8 cellular contexts compared by ENCODE assay signal in genomic region chr19:4597975-4598671, GRCh38. TPM values are rescaled to one million over a fixed set of nuclear protein-coding genes. Genes with fewer than 3 reads are reported as not detected.
DNase-seq lines count a peak whose midpoint lies in the region; ATAC-seq, FAIRE-seq and TF ChIP-seq lines count a peak whose summit lies in the region.

No MANE protein-coding gene starts in this region.

- peak overlapping the region; percentile 38 to 80; a peak in 4 of 6 replicates for H3K27ac ChIP-seq in A549
- no peak overlapping the region for H3K27ac ChIP-seq in H9 (ENCODE audit: insufficient read length, low read depth, low read length)
- H3K27ac ChIP-seq in thoracic aorta: no peak overlapping the region

- POLR2A ChIA-PET in A549 (lab: Yijun Ruan, JAX): no interaction called here

- H2BK20ac ChIP-seq in H9 (ENCODE audit: low read depth, low read length, poor library complexity, severe bottlenecking): no peak overlapping the region

- no peak overlapping the region; the same call in 1 of the 2 replicates for H3K14ac ChIP-seq in H9 (ENCODE audit: insufficient read depth, low read length)

- H3K23me2 ChIP-seq in H9 (ENCODE audit: insufficient read length, low read depth, low read length, poor library complexity, severe bottlenecking): peaks cover 11% of the 10 kb centered on the region

- FAIRE-seq in A549 (lab: Jason Lieb, UNC): no peak

- no peak overlapping the region for H3K23ac ChIP-seq in H9 (ENCODE audit: insufficient read length, low read depth, low read length)

- no peaks in the 10 kb centered on the region for H4K20me1 ChIP-seq in H9 (ENCODE audit: control insufficient read depth, insufficient read depth, insufficient read length)

- H3K27me3 ChIP-seq in H9 (ENCODE audit: insufficient read depth, low read length) (no peaks in the 10 kb centered on the region; the same call in 1 of the 2 replicates), thoracic aorta (replicated peaks; ENCODE audit: insufficient read depth) (peaks cover 6% of the 10 kb centered on the region)

- peaks cover 4 to 13% of the 10 kb centered on the region in 2 experiments; a peak in 3 of 4 replicates for H3K4me1 Mint-ChIP-seq in H9

- no peaks in the 10 kb centered on the region for H3K36me3 ChIP-seq in thoracic aorta

- no peak overlapping the region for H2AFZ ChIP-seq in H9 (ENCODE audit: low read length)

- CTCF ChIA-PET in A549 (lab: Yijun Ruan, JAX): interaction anchor here (0.6 to 4.8 kb wide), 10 partner anchors 9 to 134 kb away, joined by 3 to 23 read pairs (median 4); no protein-coding TSS in a partner anchor

- peak overlapping the region; percentile 76 for H3K4me2 ChIP-seq in A549
- H3K4me2 ChIP-seq in H9 (ENCODE audit: insufficient read depth, insufficient read length, low read length): peak overlapping the region; percentile 85

- H3K27ac Mint-ChIP-seq in H9: no peak overlapping the region
- H3K27ac Mint-ChIP-seq in activated naive CD4-positive, alpha-beta T cell treated with anti-CD3 and anti-CD28 coated beads, Interleukin-2, amount 50 U/mL, for 72 hours: no peak overlapping the region

- H3K79me2 ChIP-seq in H9 (ENCODE audit: insufficient read depth, low read length): no peaks in the 10 kb centered on the region

- H4K5ac ChIP-seq in H9 (ENCODE audit: insufficient read length, low read depth, low read length): no peak overlapping the region

- H3T11ph ChIP-seq in H9 (ENCODE audit: low read length): no peak overlapping the region

- H2BK12ac ChIP-seq in H9 (ENCODE audit: insufficient read length, low read depth, low read length): no peak overlapping the region

- no peak overlapping the region for H2BK120ac ChIP-seq in H9 (ENCODE audit: low read depth, low read length, poor library complexity, severe bottlenecking)

- H3K79me1 ChIP-seq in H9 (ENCODE audit: insufficient read depth, low read depth, low read length, poor library complexity, severe bottlenecking): no peaks in the 10 kb centered on the region

- H3K9me3 Mint-ChIP-seq in H9: no peaks in the 10 kb centered on the region; a peak in 2 of 5 replicates
- H3K9me3 Mint-ChIP-seq in activated naive CD4-positive, alpha-beta T cell treated with anti-CD3 and anti-CD28 coated beads, Interleukin-2, amount 50 U/mL, for 72 hours: no peaks in the 10 kb centered on the region

- H3K36me3 Mint-ChIP-seq in H9 (ENCODE audit: insufficient read depth in 1 of 3, low read depth in 3 of 3): no peaks in the 10 kb centered on the region; a peak in 1 of 7 replicates
- no peaks in the 10 kb centered on the region for H3K36me3 Mint-ChIP-seq in activated naive CD4-positive, alpha-beta T cell treated with anti-CD3 and anti-CD28 coated beads, Interleukin-2, amount 50 U/mL, for 72 hours

- WGBS in A549 (ENCODE audit: missing lambda C conversion rate): 1% methylated on average over 11 of the region's 32 CpGs
- no CpG with 5 or more reads among the region's 32 CpGs for WGBS in H9 (ENCODE audit: extremely low coverage, insufficient read length, low lambda C conversion rate)

- H2AK5ac ChIP-seq in H9 (ENCODE audit: insufficient read length, low read length): no peak overlapping the region

- DNase-seq in A549 (ENCODE audit: low read depth in 1 of 2, low spot score in 1 of 2) (peak; percentile 70 to 78), H9 (peak; percentile 83), RPMI7951 (ENCODE audit: low read depth) (peak; percentile 24), left kidney (ENCODE audit: low read depth, low spot score) (peak; percentile 79), thoracic aorta (ENCODE audit: low spot score) (no peak)
- DNase-seq in activated naive CD4-positive, alpha-beta T cell treated with anti-CD3 and anti-CD28 coated beads, Interleukin-2, amount 50 U/mL, for 72 hours (ENCODE audit: low spot score in 2 of 2): peak in 1 of 2 donors; percentile 55

- H3K18ac ChIP-seq in H9 (ENCODE audit: insufficient read length, low read depth, low read length): no peak overlapping the region

- H3K4me3 ChIP-seq in A549: peak overlapping the region; percentile 44
- H3K4me3 ChIP-seq in thoracic aorta: peak overlapping the region; percentile 35

- no peak overlapping the region for H3K9ac ChIP-seq in H9 (ENCODE audit: extremely low read depth, insufficient read length, low read length)

- H3K4ac ChIP-seq in H9 (ENCODE audit: low read depth, low read length): no peak overlapping the region

- no peak overlapping the region for H4K91ac ChIP-seq in H9 (ENCODE audit: insufficient read length, low read depth, low read length)

- H2BK15ac ChIP-seq in H9 (ENCODE audit: low read depth, low read length): no peak overlapping the region

- H3K4me1 ChIP-seq in A549 (peaks cover 3% of the 10 kb centered on the region; the same call in 1 of the 3 replicates), H9 (ENCODE audit: insufficient read depth, low read length) (no peaks in the 10 kb centered on the region), thoracic aorta (ENCODE audit: control insufficient read depth in 1 of 2, low read depth in 2 of 2) (peaks cover 0 to 3% of the 10 kb centered on the region in 2 donors)

- no peak overlapping the region for H4K8ac ChIP-seq in H9 (replicated peaks; ENCODE audit: insufficient read length, low read depth, low read length)

- no peak overlapping the region for H2BK5ac ChIP-seq in H9 (ENCODE audit: insufficient read length, low read length)

- TF ChIP-seq RAD21 in A549 (conservative IDR thresholded peaks at IDR 0.05 in 1 of 2, IDR thresholded peaks at IDR 0.05 in 1 of 2): no peak

- H3K9me3 ChIP-seq in A549 (no peaks in the 10 kb centered on the region), H9 (ENCODE audit: control insufficient read depth, low read depth, low read length) (no peaks in the 10 kb centered on the region), thoracic aorta (no peaks in the 10 kb centered on the region)

- no peak for TF ChIP-seq POLR2A in A549 (IDR thresholded peaks at IDR 0.05; ENCODE audit: low read length)

- TF ChIP-seq CTCF in A549 (IDR thresholded peaks at IDR 0.05) (no peak), H9 (conservative IDR thresholded peaks at IDR 0.05) (no peak), thoracic aorta (IDR thresholded peaks at IDR 0.05) (no peak)

- no peak for TF ChIP-seq EP300 in A549 (IDR thresholded peaks at IDR 0.05)

- ATAC-seq in A549 (peak; percentile 67 to 80), thoracic aorta (ENCODE audit: insufficient number of reproducible peaks, low FRiP score, low read depth) (no peak), HG02610 (IDR thresholded peaks at IDR 0.05; ENCODE audit: unreplicated experiment) (no peak), GM19397 (IDR thresholded peaks at IDR 0.05; ENCODE audit: unreplicated experiment) (no peak)
- ATAC-seq in activated naive CD4-positive, alpha-beta T cell treated with anti-CD3 and anti-CD28 coated beads, Interleukin-2, amount 50 U/mL, for 72 hours: peak; percentile 24 to 77

- peak overlapping the region; percentile 63 to 82 for H3K4me3 Mint-ChIP-seq in H9

- no peak overlapping the region for H3K56ac ChIP-seq in H9 (ENCODE audit: insufficient read length, low read depth, low read length)

- H3K27me3 Mint-ChIP-seq in H9 (ENCODE audit: low read depth): peaks cover 60% of the 10 kb centered on the region

RNA-seq across cellular contexts. Expression of gene SEMA6B, which starts 38.6 kb away (rescaled TPM):
- polyA plus RNA-seq in A549 (2011; rRNA removed): 5.4 and 5.7 TPM in 2 replicates
- polyA plus RNA-seq in A549 (2012; cell fraction: cytosol; rRNA removed): 8.7 and 11.2 TPM in 2 replicates
- polyA plus RNA-seq in A549 (2012; cell fraction: nucleus; rRNA removed): 10.1 and 12.4 TPM in 2 replicates
- 8.0 to 9.0 TPM (median 9.0 TPM) in 3 replicates for polyA plus RNA-seq in A549 (2017; fragmentation: RNase III; extraction: RNeasy Plus Mini Kit Qiagen cat#74134 plus additional on column Dnase treatment)
- polyA minus RNA-seq in A549 (2011; rRNA and poly(A)+ RNA removed): 16.0 and 17.2 TPM in 2 replicates
- 38.4 and 38.7 TPM in 2 replicates for total RNA-seq in H9 (2021)
- total RNA-seq in RPMI7951 (2014; rRNA removed; shearing (Covaris generic)): 1.1 TPM in 2 replicates
- not detected for total RNA-seq in activated naive CD4-positive, alpha-beta T cell treated with anti-CD3 and anti-CD28 coated beads, Interleukin-2, amount 50 U/mL, for 72 hours
- total RNA-seq in thoracic aorta: 10 to 100 TPM in 1 of 2 donors, 1 to 10 TPM in 1; 3.4 to 17.4 TPM

RNA-seq across cellular contexts. Expression of gene TNFAIP8L1, which starts 41.2 kb away (rescaled TPM):
- polyA plus RNA-seq in A549 (2011; rRNA removed): 3.2 TPM in 2 replicates
- polyA plus RNA-seq in A549 (2012; cell fraction: cytosol; rRNA removed): 3.5 and 4.9 TPM in 2 replicates
- polyA plus RNA-seq in A549 (2012; cell fraction: nucleus; rRNA removed): 3.0 TPM in 2 replicates
- polyA plus RNA-seq in A549 (2017; fragmentation: RNase III; extraction: RNeasy Plus Mini Kit Qiagen cat#74134 plus additional on column Dnase treatment): 4.9 to 5.9 TPM (median 5.4 TPM) in 3 replicates
- 2.7 and 3.2 TPM in 2 replicates for polyA minus RNA-seq in A549 (2011; rRNA and poly(A)+ RNA removed)
- 3.5 and 4.2 TPM in 2 replicates for total RNA-seq in H9 (2021)
- 7.7 and 11.8 TPM in 2 replicates for total RNA-seq in RPMI7951 (2014; rRNA removed; shearing (Covaris generic))
- total RNA-seq in activated naive CD4-positive, alpha-beta T cell treated with anti-CD3 and anti-CD28 coated beads, Interleukin-2, amount 50 U/mL, for 72 hours: 10 to 100 TPM; 25.9 to 31.3 TPM
- total RNA-seq in thoracic aorta: 1 to 10 TPM; 4.2 to 4.3 TPM

RNA-seq across cellular contexts. Expression of gene LRG1, which starts 58.3 kb away (rescaled TPM):
- polyA plus RNA-seq in A549 (2011; rRNA removed) (0.18 and 0.21 TPM in 2 replicates), A549 (2017; fragmentation: RNase III; extraction: RNeasy Plus Mini Kit Qiagen cat#74134 plus additional on column Dnase treatment) (0.03 to 0.04 TPM in 2 of 3 replicates, not detected in the other)
- polyA plus RNA-seq in A549 (2012; cell fraction: cytosol; rRNA removed): 0.03 and 0.05 TPM in 2 replicates
- polyA plus RNA-seq in A549 (2012; cell fraction: nucleus; rRNA removed): 0.05 and 0.09 TPM in 2 replicates
- polyA minus RNA-seq in A549 (2011; rRNA and poly(A)+ RNA removed): 0.08 and 0.19 TPM in 2 replicates
- total RNA-seq in H9 (2021) (0.24 and 0.50 TPM in 2 replicates), thoracic aorta (10 to 100 TPM in 1 of 2 donors, under 1 TPM in 1; 0.41 to 13.5 TPM)
- total RNA-seq in RPMI7951 (2014; rRNA removed; shearing (Covaris generic)): not detected in 2 replicates
- 1 to 10 TPM in 1 of 2 donors, under 1 TPM in 1; 0.23 to 3.0 TPM for total RNA-seq in activated naive CD4-positive, alpha-beta T cell treated with anti-CD3 and anti-CD28 coated beads, Interleukin-2, amount 50 U/mL, for 72 hours

Comparison
In these comparisons a context has a peak if more than half of its experiments do, and no peak if none do; other contexts are left out.
1. ATAC-seq: peak in A549 (2 of 2) and activated naive CD4-positive, alpha-beta T cell treated with anti-CD3 and anti-CD28 coated beads, Interleukin-2, amount 50 U/mL, for 72 hours (2 of 2); none in thoracic aorta (single experiment), HG02610 (single experiment) and GM19397 (single experiment).
2. H3K27ac ChIP-seq: peak in A549 (2 of 2); none in H9 (single experiment) and thoracic aorta (0 of 2).